20 cellular contexts compared by ENCODE assay signal in genomic region chr3:45475145-45475544, GRCh38.
DNase-seq lines count a peak whose midpoint lies in the region; ATAC-seq, FAIRE-seq and TF ChIP-seq lines count a peak whose summit lies in the region.
"Had no signal": no experiment of that assay in that cellular context is flagged by ENCODE, and none has a peak within 500 bp of the region (broad histone marks: within the 10 kb centered on the region; RNA-seq: fewer than 3 reads in every experiment).

No MANE protein-coding gene starts in this region.

- no peaks in the 10 kb centered on the region for H4K20me1 ChIP-seq in HepG2 (ENCODE audit: insufficient read depth, low read length)
- H4K20me1 ChIP-seq: BLaER1 treated with 17β-estradiol and CSF1 and Interleukin-3, amounts not matched to agents 10 nM and 100 nM had no signal

- ATAC-seq in HepG2 (no peak), right lobe of liver (peak; percentile 57 to 83 (median 73)), omental fat pad (ENCODE audit: low FRiP score) (no peak)
- ATAC-seq: GM12878, HCT116 had no signal

- H3K9ac ChIP-seq in liver (ENCODE audit: low read depth in 1 of 2, low read length in 2 of 2) (no peak overlapping the region), HepG2 (ENCODE audit: insufficient read depth, low read depth, low read length) (no peak overlapping the region)
- H3K9ac ChIP-seq: BLaER1 treated with 17β-estradiol and CSF1 and Interleukin-3, amounts not matched to agents 10 nM and 100 nM; GM23248 had no signal

- no peaks in the 10 kb centered on the region for H3K27me3 ChIP-seq in liver (ENCODE audit: control insufficient read depth in 4 of 4, insufficient read depth in 4 of 4, low read length in 3 of 4)
- H3K27me3 ChIP-seq in HepG2 (ENCODE audit: control insufficient read depth in 1 of 2, insufficient read depth in 2 of 2, low read length in 2 of 2) = no peaks in the 10 kb centered on the region
- no peaks in the 10 kb centered on the region for H3K27me3 ChIP-seq in right lobe of liver
- H3K27me3 ChIP-seq: BLaER1 treated with 17β-estradiol and CSF1 and Interleukin-3, amounts not matched to agents 10 nM and 100 nM had no signal

- peaks cover 0 to 8% (median 3%) of the 10 kb centered on the region in 4 donors for H3K4me1 ChIP-seq in liver (ENCODE audit: control insufficient read depth in 4 of 4, insufficient read depth in 4 of 4, low read length in 3 of 4)
- H3K4me1 ChIP-seq in HepG2 (ENCODE audit: insufficient read depth, low read length) = peaks cover 15% of the 10 kb centered on the region
- H3K4me1 ChIP-seq in right lobe of liver = peaks cover 0 to 7% (median 0%) of the 10 kb centered on the region in 4 donors

- in situ Hi-C loops in HepG2 (cut with HindIII; ENCODE audit: extremely low pct_ligation_motif_present, low pct_unique_long_range_greater_than_20kb) = loop anchor here (25.0 kb wide), 1 partner anchor 438 kb away; the partner anchor contains the start of gene CLEC3B

- POLR2A ChIA-PET in HepG2 (lab: Yijun Ruan, JAX) = no interaction called here

- TF ChIP-seq POLR2A in HepG2 (IDR thresholded peaks at IDR 0.05; ENCODE audit: insufficient read depth in 1 of 2, low read depth in 2 of 2, low read length in 2 of 2) = no peak
- TF ChIP-seq POLR2A in right lobe of liver (IDR thresholded peaks at IDR 0.05) = no peak

- CTCF ChIA-PET in HepG2 (lab: Yijun Ruan, JAX; ENCODE audit: low intra/inter-chr PET ratio, low total read pairs) = no interaction called here

- H3K79me2 ChIP-seq in HepG2 (ENCODE audit: insufficient read depth, low read length) = no peaks in the 10 kb centered on the region

- H2AFZ ChIP-seq in HepG2 (ENCODE audit: low read length) = no peak overlapping the region
- H2AFZ ChIP-seq: GM23248 had no signal

- intact Hi-C loops in HepG2 (cut with micrococcal nuclease; ENCODE audit: unreplicated experiment) = no loop called here
- intact Hi-C loops in right lobe of liver (cut with DNase I) = no loop called here

- DNase-seq in HepG2 (ENCODE audit: low spot score) (no peak), right lobe of liver (no peak), HuH-7.5 (ENCODE audit: low spot score) (no peak), omental fat pad (ENCODE audit: low spot score) (no peak), urothelium cell line (ENCODE audit: low spot score) (no peak)
- DNase-seq: CD4-positive, CD25-positive, alpha-beta regulatory T cell; CD8-positive, alpha-beta memory T cell; COR-L47; DMS 273 treated with DMSO at 0.1 percent for 48 hours; DMS53; DND-41; EL; GM23248; H7; HFFc6 had no signal

- FAIRE-seq in HepG2 (lab: Jason Lieb, UNC) (no peak), urothelium cell line (lab: Jason Lieb, UNC) (no peak)
- FAIRE-seq: GM12878 had no signal

- no peak overlapping the region for H3K27ac ChIP-seq in liver (ENCODE audit: low read depth in 1 of 2, low read length in 2 of 2)
- no peak overlapping the region for H3K27ac ChIP-seq in HepG2 (ENCODE audit: extremely low read length, insufficient read depth, low read length)
- H3K27ac ChIP-seq in VCaP = peak overlapping the region; percentile 7; the same call in 1 of the 2 replicates
- no peak overlapping the region for H3K27ac ChIP-seq in right lobe of liver
- H3K27ac ChIP-seq: BLaER1 treated with 17β-estradiol and CSF1 and Interleukin-3, amounts not matched to agents 10 nM and 100 nM; GM23248 had no signal

- 56% methylated on average over 5 of the region's 5 CpGs for WGBS in liver
- WGBS in HepG2 (ENCODE audit: low lambda C conversion rate) = 96% methylated on average over 5 of the region's 5 CpGs
- WGBS in right lobe of liver (ENCODE audit: insufficient coverage, low coverage, low lambda C conversion rate, missing lambda C conversion rate) = 66% methylated on average over 5 of the region's 5 CpGs

- peaks cover 0 to 12% (median 2%) of the 10 kb centered on the region in 4 donors for H3K36me3 ChIP-seq in liver (ENCODE audit: control insufficient read depth in 4 of 4, insufficient read depth in 3 of 4, low read depth in 1 of 4, low read length in 3 of 4)
- H3K36me3 ChIP-seq in HepG2 (replicated peaks in 1 of 2; ENCODE audit: control insufficient read depth in 1 of 2, insufficient read depth in 2 of 2, low read length in 2 of 2) = peaks cover 15 to 54% of the 10 kb centered on the region in 2 experiments
- H3K36me3 ChIP-seq in right lobe of liver = no peaks in the 10 kb centered on the region

- no TSS peak for BruUV-seq in HepG2 (replicated peaks; lab: Mats Ljungman, UMichigan)

- no peak for TF ChIP-seq RAD21 in liver (IDR thresholded peaks at IDR 0.05)
- TF ChIP-seq RAD21 in HepG2 (CRISPR knock-in tag; IDR thresholded peaks at IDR 0.05) = no peak

- H3K4me3 ChIP-seq in liver (ENCODE audit: low read depth in 1 of 3, low read length in 3 of 3) = no peak overlapping the region
- no peak overlapping the region for H3K4me3 ChIP-seq in HepG2 (replicated peaks in 1 of 3; ENCODE audit: insufficient read depth in 1 of 3, low read depth in 2 of 3, low read length in 3 of 3)
- H3K4me3 ChIP-seq in right lobe of liver = no peak overlapping the region
- H3K4me3 ChIP-seq: BLaER1 treated with 17β-estradiol and CSF1 and Interleukin-3, amounts not matched to agents 10 nM and 100 nM; GM12878; GM23248 had no signal

- H3K4me2 ChIP-seq in HepG2 (ENCODE audit: low read depth, low read length) = no peak overlapping the region
- H3K4me2 ChIP-seq: BLaER1 treated with 17β-estradiol and CSF1 and Interleukin-3, amounts not matched to agents 10 nM and 100 nM had no signal

- H3K9me3 ChIP-seq in liver (ENCODE audit: control insufficient read depth in 4 of 4, low read length in 3 of 4) (no peaks in the 10 kb centered on the region), HepG2 (ENCODE audit: low read length) (no peaks in the 10 kb centered on the region), right lobe of liver (no peaks in the 10 kb centered on the region)
- H3K9me3 ChIP-seq: BLaER1 treated with 17β-estradiol and CSF1 and Interleukin-3, amounts not matched to agents 10 nM and 100 nM had no signal

- TF ChIP-seq CTCF in liver (IDR thresholded peaks at IDR 0.05; ENCODE audit: low read depth, low read length, missing input control) (no peak), HepG2 (CRISPR knock-in tag; IDR thresholded peaks at IDR 0.05) (no peak), VCaP (conservative IDR thresholded peaks at IDR 0.05) (no peak), right lobe of liver (IDR thresholded peaks at IDR 0.05) (no peak), omental fat pad (IDR thresholded peaks at IDR 0.05) (no peak)

- TF ChIP-seq EP300 in HepG2 (IDR thresholded peaks at IDR 0.05; ENCODE audit: low read depth in 2 of 2, low read length in 2 of 2) (no peak), HepG2 (CRISPR knock-in tag; IDR thresholded peaks at IDR 0.05; ENCODE audit: borderline replicate concordance) (no peak)

TF ChIP-seq in liver, 16 proteins besides CTCF, POLR2A, EP300 and RAD21 (continues in another document):
- TF ChIP-seq EGR1 (IDR thresholded peaks at IDR 0.05; ENCODE audit: low read depth in 2 of 2) (no peak), REST (IDR thresholded peaks at IDR 0.05) (no peak)

TF ChIP-seq in HepG2, 621 proteins besides CTCF, POLR2A, EP300 and RAD21:
- TF ChIP-seq POLR2G (IDR thresholded peaks at IDR 0.05; ENCODE audit: low read depth, low read length) (no peak), MED1 (CRISPR knock-in tag; IDR thresholded peaks at IDR 0.05) (no peak), DR1 (CRISPR knock-in tag; IDR thresholded peaks at IDR 0.05) (no peak), PAX8 (CRISPR knock-in tag; IDR thresholded peaks at IDR 0.05; ENCODE audit: borderline replicate concordance) (no peak), NR2F6 (IDR thresholded peaks at IDR 0.05) (no peak), NR2F6 (CRISPR knock-in tag; IDR thresholded peaks at IDR 0.05) (no peak), SPEN (CRISPR knock-in tag; IDR thresholded peaks at IDR 0.05; ENCODE audit: low read depth) (no peak)

Comparison
In these comparisons a context has a peak if more than half of its experiments do, and no peak if none do; other contexts are left out.
1. ATAC-seq: peak in right lobe of liver (4 of 4); none in HepG2 (single experiment) and omental fat pad (single experiment).